Comparison of ENCODE assay signal across 8 cellular contexts in the genomic region with DNA sequence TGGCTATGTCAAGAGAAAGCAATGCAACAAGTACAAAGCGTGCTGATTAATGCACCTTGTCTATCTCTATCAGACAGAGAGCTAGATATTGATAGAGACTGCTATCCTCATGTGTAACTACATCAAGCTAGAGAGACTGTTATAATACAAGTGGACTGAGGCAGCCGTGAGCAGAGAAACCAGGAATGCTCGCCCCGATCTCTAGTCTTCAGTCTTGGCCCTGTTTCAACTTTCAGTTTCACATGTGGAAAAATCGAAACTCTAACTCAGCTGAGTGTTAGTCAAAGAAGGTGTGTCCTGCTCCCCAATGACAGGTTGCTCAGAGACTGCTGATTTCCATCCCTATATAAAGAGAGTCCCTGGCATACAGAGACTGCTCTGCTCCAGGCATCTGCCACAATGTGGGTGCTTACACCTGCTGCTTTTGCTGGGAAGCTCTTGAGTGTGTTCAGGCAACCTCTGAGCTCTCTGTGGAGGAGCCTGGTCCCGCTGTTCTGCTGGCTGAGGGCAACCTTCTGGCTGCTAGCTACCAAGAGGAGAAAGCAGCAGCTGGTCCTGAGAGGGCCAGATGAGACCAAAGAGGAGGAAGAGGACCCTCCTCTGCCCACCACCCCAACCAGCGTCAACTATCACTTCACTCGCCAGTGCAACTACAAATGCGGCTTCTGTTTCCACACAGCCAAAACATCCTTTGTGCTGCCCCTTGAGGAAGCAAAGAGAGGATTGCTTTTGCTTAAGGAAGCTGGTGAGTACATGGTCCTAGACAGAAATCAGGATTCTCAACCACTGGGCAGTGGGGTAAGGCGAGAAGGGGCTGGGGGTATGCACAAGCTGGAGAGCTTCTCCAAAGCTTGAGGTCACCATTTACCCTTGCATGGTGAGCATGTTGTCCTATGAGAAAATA.
DNase-seq lines count a peak whose midpoint lies in the region; ATAC-seq and FAIRE-seq lines count a peak whose summit lies in the region.

A gene with protein sequence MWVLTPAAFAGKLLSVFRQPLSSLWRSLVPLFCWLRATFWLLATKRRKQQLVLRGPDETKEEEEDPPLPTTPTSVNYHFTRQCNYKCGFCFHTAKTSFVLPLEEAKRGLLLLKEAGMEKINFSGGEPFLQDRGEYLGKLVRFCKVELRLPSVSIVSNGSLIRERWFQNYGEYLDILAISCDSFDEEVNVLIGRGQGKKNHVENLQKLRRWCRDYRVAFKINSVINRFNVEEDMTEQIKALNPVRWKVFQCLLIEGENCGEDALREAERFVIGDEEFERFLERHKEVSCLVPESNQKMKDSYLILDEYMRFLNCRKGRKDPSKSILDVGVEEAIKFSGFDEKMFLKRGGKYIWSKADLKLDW (plus strand): TSS at position 376 of the 904 bp plus-strand sequence. CDS start 24 bp downstream, at position 400.

- H3K36me3 ChIP-seq in subcutaneous abdominal adipose tissue (ENCODE audit: control insufficient read depth in 5 of 5, insufficient read depth in 5 of 5, low read length in 5 of 5), result no peaks in the 10 kb centered on the region

- no peaks in the 10 kb centered on the region for H3K27me3 Mint-ChIP-seq in activated naive CD8-positive, alpha-beta T cell treated with anti-CD3 and anti-CD28 coated beads, Interleukin-2, amount 50 U/mL, for 24 hours

- H3K36me3 Mint-ChIP-seq in activated naive CD8-positive, alpha-beta T cell treated with anti-CD3 and anti-CD28 coated beads, Interleukin-2, amount 50 U/mL, for 24 hours (ENCODE audit: low read depth), result peaks cover 4% of the 10 kb centered on the region

- DNase-seq in AG20443 (ENCODE audit: low spot score), result peak; percentile 41
- DNase-seq in NCI-H510A (lab: John Stamatoyannopoulos, UW), result peak; percentile 37
- DNase-seq in activated naive CD8-positive, alpha-beta T cell treated with anti-CD3 and anti-CD28 coated beads, Interleukin-2, amount 50 U/mL, for 24 hours, result peak; percentile 31
- DNase-seq in HuH-7 (ENCODE audit: low spot score), result no peak

- peaks cover 6% of the 10 kb centered on the region for H3K9me3 Mint-ChIP-seq in activated naive CD8-positive, alpha-beta T cell treated with anti-CD3 and anti-CD28 coated beads, Interleukin-2, amount 50 U/mL, for 24 hours

- peak; percentile 97 for FAIRE-seq in islet of Langerhans (lab: Jason Lieb, UNC)

- H3K4me1 ChIP-seq in subcutaneous abdominal adipose tissue (ENCODE audit: control insufficient read depth in 5 of 5, insufficient read depth in 5 of 5, low read length in 5 of 5), result peaks cover 0 to 27% (median 15%) of the 10 kb centered on the region in 5 donors

- ATAC-seq in GM18861 (IDR thresholded peaks at IDR 0.05; ENCODE audit: unreplicated experiment) (peak; percentile 70), HG03103 (IDR thresholded peaks at IDR 0.05; ENCODE audit: low read depth, unreplicated experiment) (peak; percentile 58)
- ATAC-seq in activated naive CD8-positive, alpha-beta T cell treated with anti-CD3 and anti-CD28 coated beads, Interleukin-2, amount 50 U/mL, for 24 hours, result peak; percentile 85

- no peaks in the 10 kb centered on the region for H3K27me3 ChIP-seq in subcutaneous abdominal adipose tissue (ENCODE audit: control insufficient read depth in 5 of 5, insufficient read depth in 4 of 5, low read length in 5 of 5)

- peaks cover 82% of the 10 kb centered on the region for H3K4me1 Mint-ChIP-seq in activated naive CD8-positive, alpha-beta T cell treated with anti-CD3 and anti-CD28 coated beads, Interleukin-2, amount 50 U/mL, for 24 hours

- H3K9ac ChIP-seq in subcutaneous abdominal adipose tissue (ENCODE audit: low read length in 5 of 5), result peak within 1 kb of the TSS in 4 of 5 donors; percentile 1 to 74 (median 56)

- H3K27ac Mint-ChIP-seq in activated naive CD8-positive, alpha-beta T cell treated with anti-CD3 and anti-CD28 coated beads, Interleukin-2, amount 50 U/mL, for 24 hours, result peak within 1 kb of the TSS; percentile 75

- peak within 1 kb of the TSS; percentile 64 to 92 (median 79) for H3K4me3 ChIP-seq in subcutaneous abdominal adipose tissue (ENCODE audit: low read depth in 1 of 5, low read length in 5 of 5)

- peak within 1 kb of the TSS; percentile 12 for H3K27ac ChIP-seq in subcutaneous abdominal adipose tissue (ENCODE audit: low read depth, low read length)

- H3K4me3 Mint-ChIP-seq in activated naive CD8-positive, alpha-beta T cell treated with anti-CD3 and anti-CD28 coated beads, Interleukin-2, amount 50 U/mL, for 24 hours, result peak within 1 kb of the TSS; percentile 80

- peaks cover 0 to 4% (median 0%) of the 10 kb centered on the region in 5 donors for H3K9me3 ChIP-seq in subcutaneous abdominal adipose tissue (ENCODE audit: control insufficient read depth in 5 of 5, low read length in 5 of 5)
